Comparison of ENCODE assay signal across 1 cellular context in the genomic region with DNA sequence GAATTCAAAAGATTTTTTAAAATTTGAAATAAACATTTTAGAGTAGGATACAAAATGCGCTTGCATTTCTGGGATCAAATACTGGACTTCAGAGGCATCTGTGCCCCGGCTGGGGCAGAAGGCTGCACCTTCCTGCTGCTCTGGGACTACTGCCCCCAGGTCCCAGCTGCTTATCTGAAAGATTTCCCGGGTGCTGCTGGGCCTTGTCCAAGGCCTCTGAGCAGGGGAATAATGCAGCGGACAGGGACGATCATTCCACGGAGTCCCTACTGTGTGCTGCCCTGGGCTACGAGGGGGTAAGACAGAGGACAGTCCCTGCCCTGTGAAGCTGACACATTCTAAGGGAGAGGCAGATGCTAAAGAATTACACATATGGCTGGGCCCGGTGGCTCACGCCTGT.
TF ChIP-seq lines count a peak whose summit lies in the region.

No MANE protein-coding gene starts in this region.

TF ChIP-seq in K562, 482 proteins besides CTCF, POLR2A, EP300 and RAD21:
- no peak for TF ChIP-seq SRSF7 (optimal IDR thresholded peaks at IDR 0.05; ENCODE audit: low read depth, low read length)
- TF ChIP-seq ZKSCAN1 (IDR thresholded peaks at IDR 0.05; ENCODE audit: low read depth, low read length), result peak; percentile 81
- no peak for TF ChIP-seq GABPB2 (CRISPR knock-in tag; conservative IDR thresholded peaks at IDR 0.05)
